8 cellular contexts compared by ENCODE assay signal in the genomic region with DNA sequence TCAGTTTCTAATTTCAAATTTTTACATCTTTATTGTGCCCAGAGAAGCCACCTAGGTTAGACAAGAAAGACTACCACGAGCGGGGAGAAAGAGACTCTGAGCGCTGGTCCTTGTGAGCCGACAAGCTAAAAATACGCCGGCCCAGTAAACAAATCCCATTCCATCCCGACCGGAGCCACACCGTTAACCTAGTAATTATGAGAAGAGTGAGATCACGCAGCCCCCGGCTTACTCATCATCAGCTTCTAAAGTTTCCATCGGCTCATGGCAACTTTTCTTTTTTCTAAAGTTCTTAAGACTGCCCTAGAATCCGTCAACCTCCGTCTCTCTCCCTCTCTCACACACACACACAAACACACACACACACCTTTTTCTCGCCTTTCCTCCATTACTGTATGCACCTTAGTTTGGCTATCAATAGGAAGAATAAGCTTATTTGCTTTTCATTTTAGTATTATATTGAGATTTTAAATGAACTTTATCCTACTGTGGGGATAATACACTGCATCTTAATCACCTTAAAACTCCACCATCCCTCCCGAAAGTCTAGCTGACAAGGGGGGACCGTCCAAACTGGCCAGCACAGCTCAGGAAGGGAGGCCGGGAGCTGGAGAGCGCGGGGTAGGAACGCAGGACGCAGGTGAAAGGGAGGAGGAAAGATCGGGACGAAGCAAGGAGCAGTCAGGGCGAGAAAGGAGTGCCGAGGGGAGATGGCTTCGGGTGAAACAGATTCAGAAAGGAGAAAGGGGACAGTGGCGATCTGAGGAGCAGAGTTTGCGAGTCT. TPM values are rescaled to one million over a fixed set of nuclear protein-coding genes. Genes with fewer than 3 reads are reported as not detected.
DNase-seq lines count a peak whose midpoint lies in the region; ATAC-seq lines count a peak whose summit lies in the region.

No MANE protein-coding gene starts in this region.

- peak overlapping the region; percentile 97 for H3K4me3 Mint-ChIP-seq in activated CD8-positive, alpha-beta T cell treated with anti-CD3 and anti-CD28 coated beads, Interleukin-2, amount 10 ng/mL, durations not matched to agents 7 days and 5 days
- peak overlapping the region; percentile 94 to 96 for H3K4me3 Mint-ChIP-seq in effector memory CD8-positive, alpha-beta T cell
- H3K4me3 Mint-ChIP-seq in memory B cell = peak overlapping the region; percentile 99

- ATAC-seq in HG02571 (IDR thresholded peaks at IDR 0.05; ENCODE audit: unreplicated experiment) = peak; percentile 14
- peak; percentile 58 for ATAC-seq in activated CD8-positive, alpha-beta T cell treated with anti-CD3 and anti-CD28 coated beads, Interleukin-2, amount 10 ng/mL, durations not matched to agents 7 days and 5 days
- peak; percentile 39 for ATAC-seq in effector memory CD8-positive, alpha-beta T cell (replicated peaks)
- peak; percentile 23 for ATAC-seq in memory B cell (ENCODE audit: low read depth)

- CTCF ChIA-PET in activated CD8-positive, alpha-beta T cell treated with anti-CD3 and anti-CD28 coated beads, Interleukin-2, amount 10 ng/mL, durations not matched to agents 7 days and 5 days (lab: Charles Lee) = interaction anchor here (0.7 to 3.0 kb wide), 10 partner anchors 9 to 177 kb away, joined by 3 to 14 read pairs (median 3); a partner anchor contains a TSS

- peaks cover 9% of the 10 kb centered on the region for H3K36me3 Mint-ChIP-seq in activated CD8-positive, alpha-beta T cell treated with anti-CD3 and anti-CD28 coated beads, Interleukin-2, amount 10 ng/mL, durations not matched to agents 7 days and 5 days (ENCODE audit: low read depth)
- H3K36me3 Mint-ChIP-seq in effector memory CD8-positive, alpha-beta T cell (ENCODE audit: insufficient read depth) = peaks cover 9% of the 10 kb centered on the region
- H3K36me3 Mint-ChIP-seq in memory B cell = peaks cover 2% of the 10 kb centered on the region

- DNase-seq in DMS 273 treated with DMSO at 0.1 percent for 48 hours (lab: John Stamatoyannopoulos, UW) (peak; percentile 24), NCI-H2227 treated with DMSO at 0.1 percent for 48 hours (lab: John Stamatoyannopoulos, UW) (peak; percentile 65), memory B cell (ENCODE audit: low spot score in 2 of 2) (no peak), DMS114 treated with DMSO at 0.1 percent for 48 hours (lab: John Stamatoyannopoulos, UW; ENCODE audit: unreplicated experiment) (no peak)
- peak; percentile 56 for DNase-seq in activated CD8-positive, alpha-beta T cell treated with anti-CD3 and anti-CD28 coated beads, Interleukin-2, amount 10 ng/mL, durations not matched to agents 7 days and 5 days
- DNase-seq in effector memory CD8-positive, alpha-beta T cell = peak in 2 of 3 experiments; percentile 3 to 19
- peak; percentile 28 to 54 (median 44) for DNase-seq in stimulated activated CD4-positive, alpha-beta T cell treated with anti-CD3 and anti-CD28 coated beads, TNF-alpha, amount 100 ng/mL, for 48 hours (ENCODE audit: low read depth in 3 of 3)

- POLR2A ChIA-PET in activated CD8-positive, alpha-beta T cell treated with anti-CD3 and anti-CD28 coated beads, Interleukin-2, amount 10 ng/mL, durations not matched to agents 7 days and 5 days (lab: Charles Lee) = interaction anchor here (0.9 to 2.6 kb wide), 5 partner anchors 13 to 123 kb away, joined by 3 to 31 read pairs (median 4); a partner anchor contains a TSS

- no peaks in the 10 kb centered on the region for H3K27me3 Mint-ChIP-seq in activated CD8-positive, alpha-beta T cell treated with anti-CD3 and anti-CD28 coated beads, Interleukin-2, amount 10 ng/mL, durations not matched to agents 7 days and 5 days (ENCODE audit: low read depth)
- H3K27me3 Mint-ChIP-seq in effector memory CD8-positive, alpha-beta T cell = no peaks in the 10 kb centered on the region
- peaks cover 17% of the 10 kb centered on the region for H3K27me3 Mint-ChIP-seq in memory B cell

- H3K27ac Mint-ChIP-seq in activated CD8-positive, alpha-beta T cell treated with anti-CD3 and anti-CD28 coated beads, Interleukin-2, amount 10 ng/mL, durations not matched to agents 7 days and 5 days = peak overlapping the region; percentile 94
- peak overlapping the region; percentile 90 to 97 for H3K27ac Mint-ChIP-seq in effector memory CD8-positive, alpha-beta T cell
- H3K27ac Mint-ChIP-seq in memory B cell = peak overlapping the region; percentile 89

- H3K4me1 Mint-ChIP-seq in activated CD8-positive, alpha-beta T cell treated with anti-CD3 and anti-CD28 coated beads, Interleukin-2, amount 10 ng/mL, durations not matched to agents 7 days and 5 days (ENCODE audit: low read depth) = peaks cover 35% of the 10 kb centered on the region
- peaks cover 20 to 33% of the 10 kb centered on the region in 2 donors for H3K4me1 Mint-ChIP-seq in effector memory CD8-positive, alpha-beta T cell (ENCODE audit: low read depth in 2 of 2)
- peaks cover 8% of the 10 kb centered on the region for H3K4me1 Mint-ChIP-seq in memory B cell

- no peaks in the 10 kb centered on the region for H3K9me3 Mint-ChIP-seq in activated CD8-positive, alpha-beta T cell treated with anti-CD3 and anti-CD28 coated beads, Interleukin-2, amount 10 ng/mL, durations not matched to agents 7 days and 5 days (ENCODE audit: insufficient read depth)
- no peaks in the 10 kb centered on the region for H3K9me3 Mint-ChIP-seq in effector memory CD8-positive, alpha-beta T cell
- H3K9me3 Mint-ChIP-seq in memory B cell = no peaks in the 10 kb centered on the region

RNA-seq across cellular contexts. Expression of a gene that starts 0.7 kb away (rescaled TPM):
- total RNA-seq in activated CD8-positive, alpha-beta T cell treated with anti-CD3 and anti-CD28 coated beads, Interleukin-2, amount 10 ng/mL, durations not matched to agents 7 days and 5 days = 10 to 100 TPM; 10.3 to 12.1 TPM

RNA-seq across cellular contexts. Expression of a gene that starts 57.8 kb away (rescaled TPM):
- total RNA-seq in activated CD8-positive, alpha-beta T cell treated with anti-CD3 and anti-CD28 coated beads, Interleukin-2, amount 10 ng/mL, durations not matched to agents 7 days and 5 days = 10 to 100 TPM; 36.1 to 40.0 TPM

Comparison
In these comparisons a context has a peak if more than half of its experiments do, and no peak if none do; other contexts are left out.
1. DNase-seq: peak in DMS 273 treated with DMSO at 0.1 percent for 48 hours (single experiment), NCI-H2227 treated with DMSO at 0.1 percent for 48 hours (single experiment), activated CD8-positive, alpha-beta T cell treated with anti-CD3 and anti-CD28 coated beads, Interleukin-2, amount 10 ng/mL, durations not matched to agents 7 days and 5 days (single experiment), effector memory CD8-positive, alpha-beta T cell (2 of 3) and stimulated activated CD4-positive, alpha-beta T cell treated with anti-CD3 and anti-CD28 coated beads, TNF-alpha, amount 100 ng/mL, for 48 hours (3 of 3); none in memory B cell (0 of 2) and DMS114 treated with DMSO at 0.1 percent for 48 hours (single experiment).
2. Peak in every context shown above with its lines, with median percentiles within 50 percentile points of each other: ATAC-seq, H3K27ac Mint-ChIP-seq and H3K4me3 Mint-ChIP-seq.